8 cellular contexts compared by ENCODE assay signal in genomic region chr1:223776075-223776814, GRCh38.
DNase-seq lines count a peak whose midpoint lies in the region; ATAC-seq and TF ChIP-seq lines count a peak whose summit lies in the region.

No MANE protein-coding gene starts in this region.

- no peak for ATAC-seq in HG02840 (IDR thresholded peaks at IDR 0.05; ENCODE audit: low FRiP score, unreplicated experiment)
- ATAC-seq in HG02642 (IDR thresholded peaks at IDR 0.05; ENCODE audit: poor library complexity, unreplicated experiment): no peak
- no peak for ATAC-seq in GM19351 (IDR thresholded peaks at IDR 0.05; ENCODE audit: unreplicated experiment)

- no peak for TF ChIP-seq EP300 in Ishikawa (IDR thresholded peaks at IDR 0.05; ENCODE audit: borderline replicate concordance)

- no peak for TF ChIP-seq CTCF in AG10803 (conservative IDR thresholded peaks at IDR 0.05; ENCODE audit: low read length)

- no peak for TF ChIP-seq RAD21 in Ishikawa (IDR thresholded peaks at IDR 0.05; ENCODE audit: low read depth)

- H3K4me3 ChIP-seq in AG10803 (ENCODE audit: low read length): no peak overlapping the region

- peak; percentile 69 for DNase-seq in AG10803 (ENCODE audit: low read depth)
- peak; percentile 15 for DNase-seq in activated effector memory CD4-positive, alpha-beta T cell treated with Interleukin-2 at 50 U/mL for 16 hours
- DNase-seq in hepatic stellate cell (ENCODE audit: low spot score): peak; percentile 45
- DNase-seq in stimulated activated CD8-positive, alpha-beta memory T cell treated with anti-CD3 and anti-CD28 coated beads, Interleukin-4, amount 100 ng/mL, for 4 hours (ENCODE audit: low read depth in 2 of 2, low spot score in 1 of 2): peak; percentile 10 to 12

TF ChIP-seq in Ishikawa, 13 proteins besides CTCF, POLR2A, EP300 and RAD21:
- TF ChIP-seq REST (IDR thresholded peaks at IDR 0.05; ENCODE audit: low read depth): peak; percentile 30; the same call in 1 of the 2 replicates
- TF ChIP-seq EGR1 (IDR thresholded peaks at IDR 0.05): no peak

Comparison
In these comparisons a context has a peak if more than half of its experiments do, and no peak if none do; other contexts are left out.
1. DNase-seq: peak in every context shown above with its lines; median percentile 69 in AG10803; 45 in hepatic stellate cell; 15 in activated effector memory CD4-positive, alpha-beta T cell treated with Interleukin-2 at 50 U/mL for 16 hours; 11 in stimulated activated CD8-positive, alpha-beta memory T cell treated with anti-CD3 and anti-CD28 coated beads, Interleukin-4, amount 100 ng/mL, for 4 hours.